1 cellular context compared by ENCODE assay signal in genomic region chr12:126781593-126781992, GRCh38.
A peak's percentile ranks its signal among the peaks of the same experiment; 100 is the strongest.
TF ChIP-seq lines count a peak whose summit lies in the region.

No MANE protein-coding gene starts in this region.

TF ChIP-seq in K562, 482 proteins besides CTCF, POLR2A, EP300 and RAD21 (continued from another document):
- TF ChIP-seq PBX2 (CRISPR knock-in tag; IDR thresholded peaks at IDR 0.05; ENCODE audit: low read depth): no peak
- peak; percentile 54; the same call in 1 of the 2 replicates for TF ChIP-seq PBX2 (tag; conservative IDR thresholded peaks at IDR 0.05; ENCODE audit: low read depth)
- peak; percentile 53 for TF ChIP-seq CBFA2T3 (IDR thresholded peaks at IDR 0.05)
- TF ChIP-seq FOSL1 (tag; conservative IDR thresholded peaks at IDR 0.05): peak; percentile 59
- TF ChIP-seq JUND (IDR thresholded peaks at IDR 0.05; ENCODE audit: borderline replicate concordance, low read depth, low read length): 0 out of 2 replicates have a peak, but pooled peaks have one; percentile 29
- TF ChIP-seq JUND (tag; IDR thresholded peaks at IDR 0.05; ENCODE audit: borderline replicate concordance, low read depth, low read length): no peak
